ENCODE assay signal across 2 cellular contexts in genomic region chr1:192108143-192108542, GRCh38.
TF ChIP-seq lines count a peak whose summit lies in the region.

No MANE protein-coding gene starts in this region.

TF ChIP-seq in GM23338, 12 proteins besides CTCF, POLR2A, EP300 and RAD21 (continued from another document):
- TF ChIP-seq STAT1 (IDR thresholded peaks at IDR 0.05; ENCODE audit: unreplicated experiment) (no peak), POLR2AphosphoS5 (IDR thresholded peaks at IDR 0.05; ENCODE audit: low read depth) (no peak), NANOG (IDR thresholded peaks at IDR 0.05; ENCODE audit: borderline replicate concordance) (no peak), JUNB (IDR thresholded peaks at IDR 0.05; ENCODE audit: unreplicated experiment) (no peak), ZNF462 (CRISPR knock-in tag; IDR thresholded peaks at IDR 0.05) (no peak), ETS1 (IDR thresholded peaks at IDR 0.05) (no peak)

TF ChIP-seq in K562, 482 proteins besides CTCF, POLR2A, EP300 and RAD21 (continued from another document and continues in another):
- TF ChIP-seq HDAC1 (IDR thresholded peaks at IDR 0.05) (0 out of 4 replicates have a peak, but pooled peaks of 1 of the 2 experiments have one; percentile 16), PRMT5 (CRISPR knock-in tag; IDR thresholded peaks at IDR 0.05) (no peak), HNRNPH1 (optimal IDR thresholded peaks at IDR 0.05; ENCODE audit: low read depth, low read length) (no peak), ZFX (CRISPR knock-in tag; IDR thresholded peaks at IDR 0.05) (no peak), ZNF197 (CRISPR knock-in tag; IDR thresholded peaks at IDR 0.05; ENCODE audit: low read depth) (no peak), RCOR1 (IDR thresholded peaks at IDR 0.05; ENCODE audit: borderline replicate concordance in 1 of 2, low read depth in 2 of 2, low read length in 2 of 2) (peak; percentile 54 to 79; a peak in 3 of 4 replicates), FOXM1 (IDR thresholded peaks at IDR 0.05; ENCODE audit: low read depth) (peak; percentile 63; the same call in 1 of the 2 replicates), FOXM1 (CRISPR knock-in tag; IDR thresholded peaks at IDR 0.05; ENCODE audit: low read depth) (no peak), ZEB2 (IDR thresholded peaks at IDR 0.05) (0 out of 2 replicates have a peak, but pooled peaks have one; percentile 34), HNRNPLL (IDR thresholded peaks at IDR 0.05; ENCODE audit: low read depth, low read length, poor library complexity, severe bottlenecking) (no peak), ZNF12 (CRISPR knock-in tag; IDR thresholded peaks at IDR 0.05) (no peak), TBL1XR1 (IDR thresholded peaks at IDR 0.05; ENCODE audit: low read length in 2 of 2) (peak in 1 of 2 experiments; percentile 76; a peak in 2 of 4 replicates), CBX3 (IDR thresholded peaks at IDR 0.05; ENCODE audit: borderline replicate concordance in 1 of 2, low read length in 2 of 2) (peak in 1 of 2 experiments; percentile 82; a peak in 1 of 3 replicates), KDM5B (IDR thresholded peaks at IDR 0.05; ENCODE audit: insufficient replicate concordance, low read depth, low read length) (no peak), E2F5 (CRISPR knock-in tag; IDR thresholded peaks at IDR 0.05) (no peak), ZBTB40 (IDR thresholded peaks at IDR 0.05) (0 out of 2 replicates have a peak, but pooled peaks have one; percentile 2), ZBTB40 (CRISPR knock-in tag; IDR thresholded peaks at IDR 0.05) (no peak), ARID1B (IDR thresholded peaks at IDR 0.05) (peak; percentile 93), ZBTB34 (CRISPR knock-in tag; IDR thresholded peaks at IDR 0.05) (no peak), GATA2 (CRISPR knock-in tag; IDR thresholded peaks at IDR 0.05) (peak; percentile 85), JUND (IDR thresholded peaks at IDR 0.05; ENCODE audit: borderline replicate concordance, low read depth, low read length) (0 out of 2 replicates have a peak, but pooled peaks have one; percentile 38), JUND (tag; IDR thresholded peaks at IDR 0.05; ENCODE audit: borderline replicate concordance, low read depth, low read length) (no peak), PML (IDR thresholded peaks at IDR 0.05; ENCODE audit: low read length) (peak; percentile 68), ETS1 (conservative IDR thresholded peaks at IDR 0.05; ENCODE audit: control insufficient read depth, low read depth, low read length) (no peak), CBFA2T3 (IDR thresholded peaks at IDR 0.05) (peak; percentile 93), MEF2A (IDR thresholded peaks at IDR 0.05; ENCODE audit: control insufficient read depth, low read depth, low read length) (peak; percentile 69; the same call in 1 of the 2 replicates), CHAMP1 (IDR thresholded peaks at IDR 0.05) (peak; percentile 94), FIP1L1 (IDR thresholded peaks at IDR 0.05; ENCODE audit: low read depth, low read length, poor library complexity, severe bottlenecking) (no peak), MTA1 (IDR thresholded peaks at IDR 0.05; ENCODE audit: borderline replicate concordance) (no peak), NFXL1 (CRISPR knock-in tag; IDR thresholded peaks at IDR 0.05) (no peak), HLTF (IDR thresholded peaks at IDR 0.05) (no peak), NELFE (IDR thresholded peaks at IDR 0.05; ENCODE audit: insufficient read depth, insufficient read length) (no peak), NCOR1 (IDR thresholded peaks at IDR 0.05) (peak; percentile 85), ZNF57 (CRISPR knock-in tag; IDR thresholded peaks at IDR 0.05) (no peak), ZNF444 (CRISPR knock-in tag; IDR thresholded peaks at IDR 0.05) (no peak), ZBTB49 (CRISPR knock-in tag; IDR thresholded peaks at IDR 0.05; ENCODE audit: borderline replicate concordance) (no peak), ILF3 (IDR thresholded peaks at IDR 0.05; ENCODE audit: borderline replicate concordance) (no peak), RNF219 (CRISPR knock-in tag; IDR thresholded peaks at IDR 0.05) (no peak), NR3C1 (CRISPR knock-in tag; IDR thresholded peaks at IDR 0.05) (no peak)
